ENCODE assay signal across 17 cellular contexts in genomic region chr17:82899941-82900340, GRCh38.
A peak's percentile ranks its signal among the peaks of the same experiment; 100 is the strongest.
DNase-seq lines count a peak whose midpoint lies in the region; ATAC-seq and TF ChIP-seq lines count a peak whose summit lies in the region.
"Had no signal": no experiment of that assay in that cellular context is flagged by ENCODE, and none has a peak within 500 bp of the region (broad histone marks: within the 10 kb centered on the region; RNA-seq: fewer than 3 reads in every experiment).

No MANE protein-coding gene starts in this region.

- H3K27ac Mint-ChIP-seq in activated T-cell treated with anti-CD3 and anti-CD28 coated beads, Interleukin-2, amount 50 U/mL, for 24 hours: peak overlapping the region; percentile 19
- H3K27ac Mint-ChIP-seq in WTC11 (peak overlapping the region; percentile 18; the same call in 1 of the 2 replicates), nephron progenitor cell (peak overlapping the region; percentile 2)
- H3K27ac Mint-ChIP-seq: activated CD8-positive, alpha-beta memory T cell treated with anti-CD3 and anti-CD28 coated beads, Interleukin-2, amount 10 ng/mL, durations not matched to agents 7 days and 5 days; activated naive CD8-positive, alpha-beta T cell treated with anti-CD3 and anti-CD28 coated beads, Interleukin-2, amount 10 ng/mL, durations not matched to agents 7 days and 5 days; activated T-helper 17 cell treated with anti-CD3 and anti-CD28 coated beads, Interleukin-2, amount 50 U/mL, for 72 hours; type B pancreatic cell had no signal

- no peaks in the 10 kb centered on the region for H3K9me3 Mint-ChIP-seq in activated T-cell treated with anti-CD3 and anti-CD28 coated beads, Interleukin-2, amount 50 U/mL, for 24 hours
- H3K9me3 Mint-ChIP-seq in activated T-cell treated with anti-CD3 and anti-CD28 coated beads, Interleukin-2, amount 50 U/mL, for 4 hours: no peaks in the 10 kb centered on the region
- H3K9me3 Mint-ChIP-seq in WTC11 (no peaks in the 10 kb centered on the region), nephron progenitor cell (peaks cover 11% of the 10 kb centered on the region)
- H3K9me3 Mint-ChIP-seq: activated naive CD8-positive, alpha-beta T cell treated with anti-CD3 and anti-CD28 coated beads, Interleukin-2, amount 10 ng/mL, durations not matched to agents 7 days and 5 days; activated T-helper 17 cell treated with anti-CD3 and anti-CD28 coated beads, Interleukin-2, amount 50 U/mL, for 72 hours; type B pancreatic cell had no signal

- POLR2A ChIA-PET in WTC11 (lab: Charles Lee): no interaction called here

- no peak overlapping the region for H3K4me3 Mint-ChIP-seq in activated T-cell treated with anti-CD3 and anti-CD28 coated beads, Interleukin-2, amount 50 U/mL, for 24 hours
- H3K4me3 Mint-ChIP-seq in activated T-cell treated with anti-CD3 and anti-CD28 coated beads, Interleukin-2, amount 50 U/mL, for 4 hours: no peak overlapping the region
- H3K4me3 Mint-ChIP-seq in WTC11 (no peak overlapping the region), nephron progenitor cell (no peak overlapping the region)
- H3K4me3 Mint-ChIP-seq: activated CD8-positive, alpha-beta memory T cell treated with anti-CD3 and anti-CD28 coated beads, Interleukin-2, amount 10 ng/mL, durations not matched to agents 7 days and 5 days; activated naive CD8-positive, alpha-beta T cell treated with anti-CD3 and anti-CD28 coated beads, Interleukin-2, amount 10 ng/mL, durations not matched to agents 7 days and 5 days; activated T-helper 17 cell treated with anti-CD3 and anti-CD28 coated beads, Interleukin-2, amount 50 U/mL, for 72 hours; type B pancreatic cell had no signal

- H3K27me3 Mint-ChIP-seq in activated T-cell treated with anti-CD3 and anti-CD28 coated beads, Interleukin-2, amount 50 U/mL, for 24 hours: no peaks in the 10 kb centered on the region
- no peaks in the 10 kb centered on the region for H3K27me3 Mint-ChIP-seq in activated T-cell treated with anti-CD3 and anti-CD28 coated beads, Interleukin-2, amount 50 U/mL, for 4 hours (ENCODE audit: low read depth)
- H3K27me3 Mint-ChIP-seq in WTC11 (ENCODE audit: low read depth): no peaks in the 10 kb centered on the region
- H3K27me3 Mint-ChIP-seq in nephron progenitor cell (ENCODE audit: low read depth, poor library complexity): peaks cover 2% of the 10 kb centered on the region
- H3K27me3 Mint-ChIP-seq: activated CD8-positive, alpha-beta memory T cell treated with anti-CD3 and anti-CD28 coated beads, Interleukin-2, amount 10 ng/mL, durations not matched to agents 7 days and 5 days; activated naive CD8-positive, alpha-beta T cell treated with anti-CD3 and anti-CD28 coated beads, Interleukin-2, amount 10 ng/mL, durations not matched to agents 7 days and 5 days; activated T-helper 17 cell treated with anti-CD3 and anti-CD28 coated beads, Interleukin-2, amount 50 U/mL, for 72 hours; type B pancreatic cell had no signal

- TF ChIP-seq CTCF in WTC11 (IDR thresholded peaks at IDR 0.05) (no peak), nephron progenitor cell (IDR thresholded peaks at IDR 0.05) (no peak)

- peaks cover 21% of the 10 kb centered on the region for H3K4me1 Mint-ChIP-seq in activated T-cell treated with anti-CD3 and anti-CD28 coated beads, Interleukin-2, amount 50 U/mL, for 24 hours (ENCODE audit: low read depth)
- peaks cover 8% of the 10 kb centered on the region for H3K4me1 Mint-ChIP-seq in activated T-cell treated with anti-CD3 and anti-CD28 coated beads, Interleukin-2, amount 50 U/mL, for 4 hours (ENCODE audit: low read depth)
- no peaks in the 10 kb centered on the region for H3K4me1 Mint-ChIP-seq in WTC11
- peaks cover 14% of the 10 kb centered on the region for H3K4me1 Mint-ChIP-seq in nephron progenitor cell

- CTCF ChIA-PET in WTC11 (lab: Charles Lee): interaction anchor here (1.0 to 1.2 kb wide), 2 partner anchors 14 to 118 kb away, joined by 3 to 6 read pairs; no protein-coding TSS in a partner anchor

- ATAC-seq in activated T-cell treated with anti-CD3 and anti-CD28 coated beads, Interleukin-2, amount 50 U/mL, for 4 hours: no peak
- ATAC-seq in WTC11 (no peak), GM21423 (IDR thresholded peaks at IDR 0.05; ENCODE audit: unreplicated experiment) (no peak)
- ATAC-seq: activated CD4-positive, CD25-positive, alpha-beta regulatory T cell treated with anti-CD3 and anti-CD28 coated beads, Interleukin-2, amount 50 U/mL, for 24 hours; activated CD8-positive, alpha-beta memory T cell treated with anti-CD3 and anti-CD28 coated beads, Interleukin-2, amount 10 ng/mL, durations not matched to agents 7 days and 5 days; activated T-helper 17 cell treated with anti-CD3 and anti-CD28 coated beads, Interleukin-2, amount 50 U/mL, for 72 hours had no signal

- peaks cover 80% of the 10 kb centered on the region for H3K36me3 Mint-ChIP-seq in activated T-cell treated with anti-CD3 and anti-CD28 coated beads, Interleukin-2, amount 50 U/mL, for 24 hours (ENCODE audit: low read depth)
- peaks cover 28% of the 10 kb centered on the region for H3K36me3 Mint-ChIP-seq in activated T-cell treated with anti-CD3 and anti-CD28 coated beads, Interleukin-2, amount 50 U/mL, for 4 hours (ENCODE audit: insufficient read depth)
- peaks cover 46% of the 10 kb centered on the region for H3K36me3 Mint-ChIP-seq in WTC11
- H3K36me3 Mint-ChIP-seq in nephron progenitor cell (ENCODE audit: low read depth): peaks cover 79% of the 10 kb centered on the region

- DNase-seq in activated T-cell treated with anti-CD3 and anti-CD28 coated beads, Interleukin-2, amount 50 U/mL, for 24 hours: no peak
- DNase-seq in activated T-cell treated with anti-CD3 and anti-CD28 coated beads, Interleukin-2, amount 50 U/mL, for 4 hours: no peak
- DNase-seq in WTC11 (ENCODE audit: low spot score) (no peak), nephron progenitor cell (no peak), NCI-H2196 treated with DMSO at 0.1 percent for 48 hours (lab: John Stamatoyannopoulos, UW; ENCODE audit: unreplicated experiment) (no peak), NCI-H1048 (lab: John Stamatoyannopoulos, UW) (no peak), dermis blood vessel endothelial cell (no peak)
- DNase-seq: activated CD8-positive, alpha-beta memory T cell treated with anti-CD3 and anti-CD28 coated beads, Interleukin-2, amount 10 ng/mL, durations not matched to agents 7 days and 5 days; activated naive CD8-positive, alpha-beta T cell treated with anti-CD3 and anti-CD28 coated beads, Interleukin-2, amount 10 ng/mL, durations not matched to agents 7 days and 5 days; C1 segment of cervical spinal cord; NCI-H1436 treated with DMSO at 0.1 percent for 48 hours; NCI-H524; stomach had no signal

TF ChIP-seq in WTC11, 78 proteins besides CTCF, POLR2A, EP300 and RAD21:
- TF ChIP-seq NFATC4 (CRISPR knock-in tag; IDR thresholded peaks at IDR 0.05): no peak
- TF ChIP-seq FOXP1 (CRISPR knock-in tag; IDR thresholded peaks at IDR 0.05; ENCODE audit: borderline replicate concordance): no peak
- TF ChIP-seq, protein P1, sequence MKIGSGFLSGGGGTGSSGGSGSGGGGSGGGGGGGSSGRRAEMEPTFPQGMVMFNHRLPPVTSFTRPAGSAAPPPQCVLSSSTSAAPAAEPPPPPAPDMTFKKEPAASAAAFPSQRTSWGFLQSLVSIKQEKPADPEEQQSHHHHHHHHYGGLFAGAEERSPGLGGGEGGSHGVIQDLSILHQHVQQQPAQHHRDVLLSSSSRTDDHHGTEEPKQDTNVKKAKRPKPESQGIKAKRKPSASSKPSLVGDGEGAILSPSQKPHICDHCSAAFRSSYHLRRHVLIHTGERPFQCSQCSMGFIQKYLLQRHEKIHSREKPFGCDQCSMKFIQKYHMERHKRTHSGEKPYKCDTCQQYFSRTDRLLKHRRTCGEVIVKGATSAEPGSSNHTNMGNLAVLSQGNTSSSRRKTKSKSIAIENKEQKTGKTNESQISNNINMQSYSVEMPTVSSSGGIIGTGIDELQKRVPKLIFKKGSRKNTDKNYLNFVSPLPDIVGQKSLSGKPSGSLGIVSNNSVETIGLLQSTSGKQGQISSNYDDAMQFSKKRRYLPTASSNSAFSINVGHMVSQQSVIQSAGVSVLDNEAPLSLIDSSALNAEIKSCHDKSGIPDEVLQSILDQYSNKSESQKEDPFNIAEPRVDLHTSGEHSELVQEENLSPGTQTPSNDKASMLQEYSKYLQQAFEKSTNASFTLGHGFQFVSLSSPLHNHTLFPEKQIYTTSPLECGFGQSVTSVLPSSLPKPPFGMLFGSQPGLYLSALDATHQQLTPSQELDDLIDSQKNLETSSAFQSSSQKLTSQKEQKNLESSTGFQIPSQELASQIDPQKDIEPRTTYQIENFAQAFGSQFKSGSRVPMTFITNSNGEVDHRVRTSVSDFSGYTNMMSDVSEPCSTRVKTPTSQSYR (CRISPR knock-in tag; IDR thresholded peaks at IDR 0.05): no peak
- TF ChIP-seq CBFB (CRISPR knock-in tag; IDR thresholded peaks at IDR 0.05; ENCODE audit: low read depth): no peak
- TF ChIP-seq HMGA2 (CRISPR knock-in tag; IDR thresholded peaks at IDR 0.05): no peak
- no peak for TF ChIP-seq MYBL2 (CRISPR knock-in tag; IDR thresholded peaks at IDR 0.05)
- TF ChIP-seq CREM (CRISPR knock-in tag; IDR thresholded peaks at IDR 0.05): no peak
- TF ChIP-seq ZNF423 (CRISPR knock-in tag; IDR thresholded peaks at IDR 0.05): no peak
